8 cellular contexts compared by ENCODE assay signal in genomic region chr2:61017003-61017555, GRCh38. TPM values are rescaled to one million over a fixed set of nuclear protein-coding genes. Genes with fewer than 3 reads are reported as not detected.
DNase-seq lines count a peak whose midpoint lies in the region; TF ChIP-seq lines count a peak whose summit lies in the region.

No MANE protein-coding gene starts in this region.

- peaks cover 31% of the 10 kb centered on the region for H3K4me1 Mint-ChIP-seq in neural crest cell

- H3K9me2 ChIP-seq in GM23248 (ENCODE audit: insufficient read depth) (no peaks in the 10 kb centered on the region), Karpas-422 (replicated peaks; ENCODE audit: insufficient read depth, low read length) (no peaks in the 10 kb centered on the region)

- peaks cover 63% of the 10 kb centered on the region for H3K79me2 ChIP-seq in GM23248 (ENCODE audit: insufficient read depth)
- peaks cover 82% of the 10 kb centered on the region for H3K79me2 ChIP-seq in Karpas-422 (ENCODE audit: low read length)

- H3K27ac ChIP-seq in GM23248: peak overlapping the region; percentile 74
- H3K27ac ChIP-seq in Karpas-422 (ENCODE audit: low read length): peak overlapping the region; percentile 78
- H3K27ac ChIP-seq in stomach smooth muscle (ENCODE audit: low read length): peak overlapping the region; percentile 87

- peak overlapping the region; percentile 81 for H3K4me2 ChIP-seq in GM23248 (ENCODE audit: unreplicated experiment)
- H3K4me2 ChIP-seq in Karpas-422 (ENCODE audit: low read depth, low read length, poor library complexity, severe bottlenecking): peak overlapping the region; percentile 95

- peak overlapping the region; percentile 93 for H2AFZ ChIP-seq in GM23248
- peak overlapping the region; percentile 96 for H2AFZ ChIP-seq in Karpas-422 (ENCODE audit: low read length)

- H3K9ac ChIP-seq in GM23248: peak overlapping the region; percentile 87
- peak overlapping the region; percentile 85 for H3K9ac ChIP-seq in Karpas-422 (ENCODE audit: low read length)
- peak overlapping the region; percentile 87 to 95 for H3K9ac ChIP-seq in stomach smooth muscle (ENCODE audit: low read length in 2 of 2)

- TF ChIP-seq CTCF in foreskin fibroblast (IDR thresholded peaks at IDR 0.05; ENCODE audit: low read depth, low read length) (no peak), neural crest cell (conservative IDR thresholded peaks at IDR 0.05) (no peak)

- WGBS in GM23248 (ENCODE audit: low coverage in 1 of 2, low lambda C conversion rate in 2 of 2, missing lambda C conversion rate in 2 of 2), 2 experiments: 0 to 1% methylated on average over 27 of the region's 27 CpGs

- peak; percentile 77 for DNase-seq in EH (ENCODE audit: low read depth)
- peak; percentile 86 for DNase-seq in GM23248
- DNase-seq in Karpas-422: peak; percentile 95
- DNase-seq in RPMI8226: peak; percentile 90
- peak; percentile 59 for DNase-seq in activated effector memory CD4-positive, alpha-beta T cell treated with Interleukin-2 at 50 U/mL for 16 hours
- DNase-seq in foreskin fibroblast: peak; percentile 56 to 80
- DNase-seq in neural crest cell (ENCODE audit: low read depth, low spot score): peak; percentile 59

- no peaks in the 10 kb centered on the region for H3K27me3 ChIP-seq in GM23248 (replicated peaks; ENCODE audit: insufficient read depth)
- H3K27me3 ChIP-seq in Karpas-422 (ENCODE audit: low read length): no peaks in the 10 kb centered on the region
- H3K27me3 ChIP-seq in stomach smooth muscle (ENCODE audit: control insufficient read depth in 1 of 2, insufficient read depth in 2 of 2, low read length in 2 of 2): no peaks in the 10 kb centered on the region

- H4K20me1 ChIP-seq in GM23248 (ENCODE audit: insufficient read depth) (no peaks in the 10 kb centered on the region), Karpas-422 (ENCODE audit: insufficient read depth, low read depth, low read length) (no peaks in the 10 kb centered on the region)

- in situ Hi-C loops in GM23248 (cut with MboI): no loop called here

- H3F3A ChIP-seq in GM23248 (ENCODE audit: insufficient read depth): peaks cover 13% of the 10 kb centered on the region; the same call in 1 of the 2 replicates

- H3K36me3 ChIP-seq in GM23248 (ENCODE audit: low read depth) (no peaks in the 10 kb centered on the region), Karpas-422 (ENCODE audit: insufficient read depth, low read length) (peaks cover 18% of the 10 kb centered on the region), stomach smooth muscle (ENCODE audit: control insufficient read depth in 2 of 2, insufficient read depth in 2 of 2, low read length in 2 of 2) (peaks cover 0 to 2% of the 10 kb centered on the region in 2 donors)

- peaks cover 23% of the 10 kb centered on the region for H3K4me1 ChIP-seq in GM23248 (ENCODE audit: insufficient read depth)
- peaks cover 33% of the 10 kb centered on the region for H3K4me1 ChIP-seq in Karpas-422 (ENCODE audit: low read length)
- H3K4me1 ChIP-seq in stomach smooth muscle (ENCODE audit: control insufficient read depth, insufficient read depth, low read length): peaks cover 8% of the 10 kb centered on the region

- H3K27me3 Mint-ChIP-seq in neural crest cell (ENCODE audit: low read depth): no peaks in the 10 kb centered on the region

- peak overlapping the region; percentile 99 for H3K27ac Mint-ChIP-seq in neural crest cell (ENCODE audit: unreplicated experiment)

- H3K4me3 ChIP-seq in GM23248: peak overlapping the region; percentile 90
- H3K4me3 ChIP-seq in Karpas-422 (ENCODE audit: low read length): peak overlapping the region; percentile 87
- peak overlapping the region; percentile 76 to 86 for H3K4me3 ChIP-seq in foreskin fibroblast (ENCODE audit: low read depth in 1 of 2, low read length in 2 of 2)
- peak overlapping the region; percentile 90 to 98 for H3K4me3 ChIP-seq in stomach smooth muscle (ENCODE audit: low read length in 2 of 2)

- peaks cover 10% of the 10 kb centered on the region for H3K36me3 Mint-ChIP-seq in neural crest cell (ENCODE audit: low read depth)

- H3K9me3 ChIP-seq in GM23248 (ENCODE audit: low read depth) (no peaks in the 10 kb centered on the region), Karpas-422 (ENCODE audit: low read length) (peaks cover 6% of the 10 kb centered on the region; the same call in 1 of the 2 replicates), stomach smooth muscle (ENCODE audit: control insufficient read depth in 2 of 2, low read length in 2 of 2) (no peaks in the 10 kb centered on the region)

- peak overlapping the region; percentile 99 for H3K4me3 Mint-ChIP-seq in neural crest cell

- H3K9me3 Mint-ChIP-seq in neural crest cell: peaks cover under 1% of the 10 kb centered on the region

RNA-seq across cellular contexts. Expression of gene PEX13, which starts 0.4 kb away (rescaled TPM):
- 39.1 and 43.6 TPM in 2 replicates for total RNA-seq in GM23248 (2014; rRNA removed; shearing (Covaris generic))
- 22.4 and 25.0 TPM in 2 replicates for polyA plus RNA-seq in GM23248 (2016; fragmentation: Nextera tagmentation; extraction: Ambion mirVana)
- 17.4 and 32.6 TPM in 2 replicates for total RNA-seq in Karpas-422 (2014; rRNA removed; shearing (Covaris generic); ENCODE audit: low replicate concordance)
- total RNA-seq in neural crest cell: 25.2 and 26.9 TPM in 2 replicates

RNA-seq across cellular contexts. Expression of gene PUS10, which starts 1.0 kb away (rescaled TPM):
- total RNA-seq in GM23248 (2014; rRNA removed; shearing (Covaris generic)): 5.2 and 7.1 TPM in 2 replicates
- polyA plus RNA-seq in GM23248 (2016; fragmentation: Nextera tagmentation; extraction: Ambion mirVana): 5.3 and 6.7 TPM in 2 replicates
- total RNA-seq in Karpas-422 (2014; rRNA removed; shearing (Covaris generic); ENCODE audit: low replicate concordance): 11.8 and 18.8 TPM in 2 replicates
- 4.6 and 5.0 TPM in 2 replicates for total RNA-seq in neural crest cell

RNA-seq across cellular contexts. Expression of gene SANBR, which starts 48.6 kb away (rescaled TPM):
- 8.5 and 10.1 TPM in 2 replicates for total RNA-seq in GM23248 (2014; rRNA removed; shearing (Covaris generic))
- polyA plus RNA-seq in GM23248 (2016; fragmentation: Nextera tagmentation; extraction: Ambion mirVana): 6.2 and 8.3 TPM in 2 replicates
- 11.2 and 13.3 TPM in 2 replicates for total RNA-seq in Karpas-422 (2014; rRNA removed; shearing (Covaris generic); ENCODE audit: low replicate concordance)
- 30.3 and 33.3 TPM in 2 replicates for total RNA-seq in neural crest cell

Comparison
In these comparisons a context has a peak if more than half of its experiments do, and no peak if none do; other contexts are left out.
1. Peak in every context shown above with its lines: DNase-seq, H3K4me3 ChIP-seq and H3K27ac ChIP-seq.